11 cellular contexts compared by ENCODE assay signal in genomic region chr7:135236727-135237126, GRCh38. TPM values are rescaled to one million over a fixed set of nuclear protein-coding genes. Genes with fewer than 3 reads are reported as not detected.
DNase-seq lines count a peak whose midpoint lies in the region; ATAC-seq and TF ChIP-seq lines count a peak whose summit lies in the region.
"Had no signal": no experiment of that assay in that cellular context is flagged by ENCODE, and none has a peak within 500 bp of the region (broad histone marks: within the 10 kb centered on the region; RNA-seq: fewer than 3 reads in every experiment).

No MANE protein-coding gene starts in this region.

- no peaks in the 10 kb centered on the region for H3K27me3 Mint-ChIP-seq in activated naive CD8-positive, alpha-beta T cell treated with anti-CD3 and anti-CD28 coated beads, Interleukin-2, amount 50 U/mL, for 24 hours
- H3K27me3 Mint-ChIP-seq in activated T-cell treated with anti-CD3 and anti-CD28 coated beads, Interleukin-2, amount 50 U/mL, for 72 hours (ENCODE audit: low read depth): peaks cover 3% of the 10 kb centered on the region
- H3K27me3 Mint-ChIP-seq: activated naive CD8-positive, alpha-beta T cell had no signal

- H3K4me1 Mint-ChIP-seq in activated naive CD8-positive, alpha-beta T cell treated with anti-CD3 and anti-CD28 coated beads, Interleukin-2, amount 50 U/mL, for 24 hours: peaks cover 10% of the 10 kb centered on the region
- no peaks in the 10 kb centered on the region for H3K4me1 Mint-ChIP-seq in activated T-cell treated with anti-CD3 and anti-CD28 coated beads, Interleukin-2, amount 50 U/mL, for 72 hours (ENCODE audit: low read depth)

- no peaks in the 10 kb centered on the region for H3K9me3 ChIP-seq in uterus

- no peaks in the 10 kb centered on the region for H3K36me3 ChIP-seq in uterus

- H3K4me3 ChIP-seq in uterus: no peak overlapping the region
- no peak overlapping the region for H3K4me3 ChIP-seq in coronary artery

- ATAC-seq in GM18505 (IDR thresholded peaks at IDR 0.05; ENCODE audit: unreplicated experiment): peak; percentile 79
- peak; percentile 62 for ATAC-seq in GM21360 (IDR thresholded peaks at IDR 0.05; ENCODE audit: unreplicated experiment)
- peak; percentile 44 for ATAC-seq in HG03103 (IDR thresholded peaks at IDR 0.05; ENCODE audit: low read depth, unreplicated experiment)
- peak; percentile 57 for ATAC-seq in activated naive CD8-positive, alpha-beta T cell treated with anti-CD3 and anti-CD28 coated beads, Interleukin-2, amount 50 U/mL, for 24 hours
- ATAC-seq in activated T-cell treated with anti-CD3 and anti-CD28 coated beads, Interleukin-2, amount 50 U/mL, for 72 hours (replicated peaks in 1 of 2): no peak

- DNase-seq in activated naive CD8-positive, alpha-beta T cell treated with anti-CD3 and anti-CD28 coated beads, Interleukin-2, amount 50 U/mL, for 24 hours: no peak
- no peak for DNase-seq in uterus
- no peak for DNase-seq in coronary artery (ENCODE audit: low spot score)
- no peak for DNase-seq in HuH-7 (ENCODE audit: low spot score)
- DNase-seq in activated T-cell treated with anti-CD3 and anti-CD28 coated beads, Interleukin-2, amount 50 U/mL, for 72 hours: no peak
- DNase-seq: NCI-H226 had no signal

- H3K36me3 Mint-ChIP-seq in activated naive CD8-positive, alpha-beta T cell treated with anti-CD3 and anti-CD28 coated beads, Interleukin-2, amount 50 U/mL, for 24 hours (ENCODE audit: low read depth): no peaks in the 10 kb centered on the region
- H3K36me3 Mint-ChIP-seq in activated T-cell treated with anti-CD3 and anti-CD28 coated beads, Interleukin-2, amount 50 U/mL, for 72 hours (ENCODE audit: insufficient read depth in 2 of 2): no peaks in the 10 kb centered on the region
- H3K36me3 Mint-ChIP-seq: activated naive CD8-positive, alpha-beta T cell had no signal

- TF ChIP-seq POLR2A in GM18505 (IDR thresholded peaks at IDR 0.05; ENCODE audit: borderline replicate concordance, extremely low read depth, insufficient read depth, insufficient read length): no peak
- TF ChIP-seq POLR2A in uterus (IDR thresholded peaks at IDR 0.05): no peak

- no peak overlapping the region for H3K4me3 Mint-ChIP-seq in activated naive CD8-positive, alpha-beta T cell treated with anti-CD3 and anti-CD28 coated beads, Interleukin-2, amount 50 U/mL, for 24 hours
- no peak overlapping the region for H3K4me3 Mint-ChIP-seq in activated T-cell treated with anti-CD3 and anti-CD28 coated beads, Interleukin-2, amount 50 U/mL, for 72 hours
- H3K4me3 Mint-ChIP-seq: activated naive CD8-positive, alpha-beta T cell had no signal

- no peaks in the 10 kb centered on the region for H3K9me3 Mint-ChIP-seq in activated naive CD8-positive, alpha-beta T cell treated with anti-CD3 and anti-CD28 coated beads, Interleukin-2, amount 50 U/mL, for 24 hours
- H3K9me3 Mint-ChIP-seq in activated T-cell treated with anti-CD3 and anti-CD28 coated beads, Interleukin-2, amount 50 U/mL, for 72 hours: no peaks in the 10 kb centered on the region

- H3K27ac Mint-ChIP-seq in activated naive CD8-positive, alpha-beta T cell treated with anti-CD3 and anti-CD28 coated beads, Interleukin-2, amount 50 U/mL, for 24 hours: no peak overlapping the region
- no peak overlapping the region for H3K27ac Mint-ChIP-seq in activated T-cell treated with anti-CD3 and anti-CD28 coated beads, Interleukin-2, amount 50 U/mL, for 72 hours
- H3K27ac Mint-ChIP-seq: activated naive CD8-positive, alpha-beta T cell had no signal

- H3K27ac ChIP-seq in uterus (no peak overlapping the region), coronary artery (no peak overlapping the region)

- H3K27me3 ChIP-seq in uterus: no peaks in the 10 kb centered on the region

- TF ChIP-seq CTCF in uterus (IDR thresholded peaks at IDR 0.05) (no peak), coronary artery (IDR thresholded peaks at IDR 0.05) (no peak)

- intact Hi-C loops in uterus (cut with DNase I; ENCODE audit: low total_unique reads): no loop called here

- H3K4me1 ChIP-seq in uterus: no peaks in the 10 kb centered on the region

RNA-seq across cellular contexts. Expression of gene STRA8, which starts 3.1 kb away (rescaled TPM):
- not detected for total RNA-seq in uterus
- total RNA-seq in activated T-cell treated with anti-CD3 and anti-CD28 coated beads, Interleukin-2, amount 50 U/mL, for 72 hours: not detected
- total RNA-seq: pulmonary artery endothelial cell had no signal

RNA-seq across cellular contexts. Expression of gene WDR91, which starts 25.4 kb away (rescaled TPM):
- 10 to 100 TPM; 11.8 to 33.2 (median 17.1) TPM for total RNA-seq in uterus
- 10 to 100 TPM; 21.5 to 27.1 TPM for total RNA-seq in activated T-cell treated with anti-CD3 and anti-CD28 coated beads, Interleukin-2, amount 50 U/mL, for 72 hours

Comparison
In these comparisons a context has a peak if more than half of its experiments do, and no peak if none do; other contexts are left out.
1. ATAC-seq: peak in GM18505 (single experiment), GM21360 (single experiment), HG03103 (single experiment) and activated naive CD8-positive, alpha-beta T cell treated with anti-CD3 and anti-CD28 coated beads, Interleukin-2, amount 50 U/mL, for 24 hours (single experiment); none in activated T-cell treated with anti-CD3 and anti-CD28 coated beads, Interleukin-2, amount 50 U/mL, for 72 hours (0 of 2).